In genomic region chr1:51534447-51534846, GRCh38 we compare ENCODE assay signal across 11 cellular contexts. TPM values are rescaled to one million over a fixed set of nuclear protein-coding genes. Genes with fewer than 3 reads are reported as not detected.
DNase-seq lines count a peak whose midpoint lies in the region; ATAC-seq and TF ChIP-seq lines count a peak whose summit lies in the region.
"Had no signal": no experiment of that assay in that cellular context is flagged by ENCODE, and none has a peak within 500 bp of the region (broad histone marks: within the 10 kb centered on the region; RNA-seq: fewer than 3 reads in every experiment).

No MANE protein-coding gene starts in this region.

- no peak overlapping the region for H3K27ac Mint-ChIP-seq in activated CD4-positive, alpha-beta T cell treated with anti-CD3 and anti-CD28 coated beads for 36 hours

- CTCF ChIA-PET in activated CD4-positive, alpha-beta T cell treated with anti-CD3 and anti-CD28 coated beads for 36 hours (lab: Charles Lee), result interaction anchor here (0.6 to 1.3 kb wide), 4 partner anchors 29 to 164 kb away, joined by 3 read pairs; no protein-coding TSS in a partner anchor

- H3K4me3 Mint-ChIP-seq in activated CD4-positive, alpha-beta T cell treated with anti-CD3 and anti-CD28 coated beads for 36 hours, result no peak overlapping the region

- H3K27me3 ChIP-seq in breast epithelium (no peaks in the 10 kb centered on the region), skeletal muscle satellite cell (ENCODE audit: control insufficient read depth, insufficient read depth, low read length) (no peaks in the 10 kb centered on the region), ascending aorta (no peaks in the 10 kb centered on the region)

- POLR2A ChIA-PET in activated CD4-positive, alpha-beta T cell treated with anti-CD3 and anti-CD28 coated beads for 36 hours (lab: Charles Lee), result interaction anchor here (0.6 kb wide), 1 partner anchor 11 kb away, joined by 3 read pairs; no protein-coding TSS in a partner anchor

- H3K4me1 ChIP-seq in breast epithelium, result no peaks in the 10 kb centered on the region
- H3K4me1 ChIP-seq in skeletal muscle satellite cell (ENCODE audit: control insufficient read depth, insufficient read depth, low read length), result no peaks in the 10 kb centered on the region
- H3K4me1 ChIP-seq in ascending aorta, result no peaks in the 10 kb centered on the region
- H3K4me1 ChIP-seq: prostate gland had no signal

- H3K36me3 ChIP-seq in breast epithelium (no peaks in the 10 kb centered on the region), skeletal muscle satellite cell (ENCODE audit: insufficient read depth, low read length) (no peaks in the 10 kb centered on the region), ascending aorta (no peaks in the 10 kb centered on the region)
- H3K36me3 ChIP-seq: prostate gland had no signal

- peak overlapping the region; percentile 20 to 63 for H3K27ac ChIP-seq in breast epithelium
- H3K27ac ChIP-seq in ascending aorta, result no peak overlapping the region
- H3K27ac ChIP-seq: prostate gland had no signal

- no peaks in the 10 kb centered on the region for H3K36me3 Mint-ChIP-seq in activated CD4-positive, alpha-beta T cell treated with anti-CD3 and anti-CD28 coated beads for 36 hours (ENCODE audit: low read depth)

- peaks cover 9% of the 10 kb centered on the region for H3K4me1 Mint-ChIP-seq in activated CD4-positive, alpha-beta T cell treated with anti-CD3 and anti-CD28 coated beads for 36 hours

- no peak for DNase-seq in activated CD4-positive, alpha-beta T cell treated with anti-CD3 and anti-CD28 coated beads for 36 hours
- no peak for DNase-seq in activated CD4-positive, alpha-beta T cell treated with anti-CD3 and anti-CD28 coated beads, Interleukin-2, amount 50 U/mL, for 48 hours
- DNase-seq in breast epithelium (ENCODE audit: low spot score in 2 of 2), result no peak
- DNase-seq in MV-4-11 (lab: John Stamatoyannopoulos, UW), result no peak
- no peak for DNase-seq in ascending aorta (ENCODE audit: low spot score in 2 of 2)
- no peak for DNase-seq in COLO668 (lab: John Stamatoyannopoulos, UW; ENCODE audit: unreplicated experiment)
- DNase-seq: 8988T, NCI-H774 had no signal

- peak; percentile 78 for ATAC-seq in activated CD4-positive, alpha-beta T cell treated with anti-CD3 and anti-CD28 coated beads for 36 hours
- peak; percentile 53 for ATAC-seq in HG03442 (IDR thresholded peaks at IDR 0.05; ENCODE audit: unreplicated experiment)

- no peak for TF ChIP-seq CTCF in breast epithelium (IDR thresholded peaks at IDR 0.05)
- TF ChIP-seq CTCF in ascending aorta (IDR thresholded peaks at IDR 0.05), result no peak

- H3K9me3 ChIP-seq in breast epithelium (no peaks in the 10 kb centered on the region), skeletal muscle satellite cell (replicated peaks; ENCODE audit: low read length) (no peaks in the 10 kb centered on the region), ascending aorta (no peaks in the 10 kb centered on the region)
- H3K9me3 ChIP-seq: prostate gland had no signal

- H3K4me3 ChIP-seq in breast epithelium, result no peak overlapping the region
- no peak overlapping the region for H3K4me3 ChIP-seq in skeletal muscle satellite cell (ENCODE audit: low read length)
- no peak overlapping the region for H3K4me3 ChIP-seq in ascending aorta
- H3K4me3 ChIP-seq: prostate gland had no signal

- H3K4me2 ChIP-seq in skeletal muscle satellite cell (ENCODE audit: low read length), result no peak overlapping the region

- no peaks in the 10 kb centered on the region for H3K27me3 Mint-ChIP-seq in activated CD4-positive, alpha-beta T cell treated with anti-CD3 and anti-CD28 coated beads for 36 hours

- peak overlapping the region; percentile 51 for H3K9ac ChIP-seq in skeletal muscle satellite cell (ENCODE audit: low read depth, low read length)

- TF ChIP-seq POLR2A in breast epithelium (IDR thresholded peaks at IDR 0.05), result no peak

- no peaks in the 10 kb centered on the region for H3K9me3 Mint-ChIP-seq in activated CD4-positive, alpha-beta T cell treated with anti-CD3 and anti-CD28 coated beads for 36 hours (ENCODE audit: low read depth)

- intact Hi-C loops in activated CD4-positive, alpha-beta T cell treated with anti-CD3 and anti-CD28 coated beads for 36 hours (cut with DNase I, micrococcal nuclease), result no loop called here
- intact Hi-C loops in breast epithelium (cut with DNase I; ENCODE audit: low total_unique reads), result no loop called here
- intact Hi-C loops in ascending aorta (cut with DNase I), result no loop called here

RNA-seq across cellular contexts. Expression of gene EPS15, which starts 15.4 kb away (rescaled TPM):
- total RNA-seq in activated CD4-positive, alpha-beta T cell treated with anti-CD3 and anti-CD28 coated beads for 36 hours, result 10 to 100 TPM; 59.6 to 61.6 TPM
- 100 to 1,000 TPM in 2 of 3 donors, 10 to 100 TPM in 1; 83.6 to 144 (median 127) TPM for total RNA-seq in breast epithelium
- 43.9 and 59.3 TPM in 2 replicates for total RNA-seq in skeletal muscle satellite cell (2012; rRNA removed)
- total RNA-seq in ascending aorta, result 44.6 TPM

Comparison
In these comparisons a context has a peak if more than half of its experiments do, and no peak if none do; other contexts are left out.
1. H3K27ac ChIP-seq: peak in breast epithelium (2 of 2); none in ascending aorta (0 of 2).